ENCODE assay signal across 35 cellular contexts in the genomic region with DNA sequence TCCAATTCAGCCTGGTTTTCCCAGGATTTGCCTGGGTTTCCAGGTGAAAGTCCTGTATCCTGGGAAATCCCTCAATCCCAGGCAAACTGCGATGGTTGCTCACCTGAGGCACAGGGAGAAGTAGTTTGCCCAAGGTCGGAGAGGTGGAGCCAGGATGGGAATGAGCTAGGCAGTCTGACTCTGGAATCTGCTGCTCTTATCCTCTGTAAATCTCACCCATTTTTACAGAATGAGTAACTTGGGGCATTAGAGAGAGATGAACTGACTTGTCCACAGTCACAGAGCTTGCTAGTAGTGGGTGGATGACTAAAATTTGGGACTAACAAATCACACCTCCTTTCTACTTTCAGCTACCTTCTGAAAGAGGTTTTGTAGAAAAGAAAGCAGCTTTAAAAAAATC. TPM values are rescaled to one million over a fixed set of nuclear protein-coding genes. Genes with fewer than 3 reads are reported as not detected.
"Had no signal": no experiment of that assay in that cellular context is flagged by ENCODE, and none has a peak within 500 bp of the region (broad histone marks: within the 10 kb centered on the region; RNA-seq: fewer than 3 reads in every experiment).

No MANE protein-coding gene starts in this region.

- H3K9me3 Mint-ChIP-seq: dendritic cell treated with granulocyte-macrophage colony-stimulating factor and Interleukin-4, amounts not matched to agents 40 ng/mL and 50 ng/mL, for 4 days; endodermal cell; nephron progenitor cell; stimulated activated naive B cell treated with anti-CD40 and anti-IgM and Interleukin-4, amounts not matched to agents 10 μg/mL and 1 μg/mL and 100 μg/mL, for 72 hours; stimulated activated naive CD8-positive, alpha-beta T cell treated with anti-CD3 and anti-CD28 coated beads, Interleukin-15, Interleukin-2, amounts not matched to agents 100 ng/mL and 50 ng/mL, for 24 hours had no signal

- ATAC-seq: left cardiac atrium; left lung; naive thymus-derived CD8-positive, alpha-beta T cell; psoas muscle; right cardiac atrium; stimulated activated naive B cell treated with anti-CD40 and anti-IgM and Interleukin-4, amounts not matched to agents 10 μg/mL and 1 μg/mL and 100 μg/mL, for 72 hours; upper lobe of right lung had no signal

- H3K9me3 ChIP-seq: colonic mucosa, esophagus squamous epithelium, left lung, ovary, psoas muscle, sigmoid colon, spleen, suprapubic skin, transverse colon, upper lobe of right lung, uterus had no signal

- H3K4me3 ChIP-seq: colonic mucosa, esophagus squamous epithelium, left lung, ovary, psoas muscle, sigmoid colon, skin epidermis, spleen, suprapubic skin, transverse colon, upper lobe of right lung, uterus had no signal

- H3K27me3 ChIP-seq: ovary had no signal

- H3K27ac Mint-ChIP-seq: dendritic cell treated with granulocyte-macrophage colony-stimulating factor and Interleukin-4, amounts not matched to agents 40 ng/mL and 50 ng/mL, for 4 days; endodermal cell; naive thymus-derived CD8-positive, alpha-beta T cell; nephron progenitor cell; stimulated activated naive B cell treated with anti-CD40 and anti-IgM and Interleukin-4, amounts not matched to agents 10 μg/mL and 1 μg/mL and 100 μg/mL, for 72 hours; stimulated activated naive CD8-positive, alpha-beta T cell treated with anti-CD3 and anti-CD28 coated beads, Interleukin-15, Interleukin-2, amounts not matched to agents 100 ng/mL and 50 ng/mL, for 24 hours had no signal

- H3K27ac ChIP-seq: colonic mucosa, esophagus squamous epithelium, left lung, ovary, psoas muscle, sigmoid colon, skin epidermis, spleen, suprapubic skin, transverse colon, upper lobe of right lung, uterus had no signal

- H3K4me3 Mint-ChIP-seq: dendritic cell treated with granulocyte-macrophage colony-stimulating factor and Interleukin-4, amounts not matched to agents 40 ng/mL and 50 ng/mL, for 4 days; endodermal cell; naive thymus-derived CD8-positive, alpha-beta T cell; nephron progenitor cell; stimulated activated naive B cell treated with anti-CD40 and anti-IgM and Interleukin-4, amounts not matched to agents 10 μg/mL and 1 μg/mL and 100 μg/mL, for 72 hours; stimulated activated naive CD8-positive, alpha-beta T cell treated with anti-CD3 and anti-CD28 coated beads, Interleukin-15, Interleukin-2, amounts not matched to agents 100 ng/mL and 50 ng/mL, for 24 hours had no signal

- H3K36me3 ChIP-seq: colonic mucosa, esophagus squamous epithelium, left lung, ovary, sigmoid colon, spleen, suprapubic skin, transverse colon, upper lobe of right lung, uterus had no signal

- FAIRE-seq: frontal cortex had no signal

- H3K4me1 ChIP-seq: colonic mucosa, left lung, psoas muscle, upper lobe of right lung, uterus had no signal

- DNase-seq: colonic mucosa; effector CD8-positive, alpha-beta T cell; endodermal cell; erythroblast; esophagus squamous epithelium; head of caudate nucleus; left cardiac atrium; left lung; mesendoderm; midbrain; naive thymus-derived CD8-positive, alpha-beta T cell; nephron progenitor cell; occipital lobe; ovary; posterior cingulate gyrus; psoas muscle; right cardiac atrium; sigmoid colon; spleen; stimulated activated CD4-positive, alpha-beta T cell treated with anti-CD3 and anti-CD28 coated beads, Interleukin-2, amount 100 ng/mL, for 48 hours; stimulated activated naive B cell treated with anti-CD40 and anti-IgM and Interleukin-4, amounts not matched to agents 10 μg/mL and 1 μg/mL and 100 μg/mL, for 72 hours; transverse colon; upper lobe of right lung; uterus had no signal

RNA-seq across cellular contexts. Expression of gene ARX, which starts 9.8 kb away (rescaled TPM):
- total RNA-seq: chondrocyte; esophagus squamous epithelium; glomerular endothelial cell; kidney epithelial cell; left cardiac atrium; lower leg skin; lung microvascular endothelial cell; naive thymus-derived CD8-positive, alpha-beta T cell; renal cortical epithelial cell; right cardiac atrium; sigmoid colon; transverse colon; upper lobe of right lung had no signal
- polyA plus RNA-seq: naive thymus-derived CD8-positive, alpha-beta T cell; right cardiac atrium; spleen had no signal
